In genomic region chr3:124207873-124208473, GRCh38 we compare ENCODE assay signal across 11 cellular contexts.
A peak's percentile ranks its signal among the peaks of the same experiment; 100 is the strongest.
DNase-seq lines count a peak whose midpoint lies in the region; ATAC-seq, FAIRE-seq and TF ChIP-seq lines count a peak whose summit lies in the region.
"Had no signal": no experiment of that assay in that cellular context is flagged by ENCODE, and none has a peak within 500 bp of the region (broad histone marks: within the 10 kb centered on the region; RNA-seq: fewer than 3 reads in every experiment).

No MANE protein-coding gene starts in this region.

- peaks cover 16% of the 10 kb centered on the region for H3K4me1 Mint-ChIP-seq in astrocyte (ENCODE audit: low read depth, unreplicated experiment)

- no peak overlapping the region for H3K4me3 ChIP-seq in astrocyte (ENCODE audit: insufficient read depth, low read depth, low read length)
- H3K4me3 ChIP-seq: right atrium auricular region had no signal

- no peaks in the 10 kb centered on the region for H3K9me3 ChIP-seq in astrocyte (ENCODE audit: insufficient read depth, low read depth, low read length)
- H3K9me3 ChIP-seq: right atrium auricular region had no signal

- H3K27me3 ChIP-seq in astrocyte (ENCODE audit: insufficient read depth, low read length), result no peaks in the 10 kb centered on the region
- H3K27me3 ChIP-seq: right atrium auricular region had no signal

- H3K9me3 Mint-ChIP-seq in astrocyte (ENCODE audit: unreplicated experiment), result no peaks in the 10 kb centered on the region

- ATAC-seq in GM18867 (IDR thresholded peaks at IDR 0.05; ENCODE audit: unreplicated experiment) (peak; percentile 86), GM21423 (IDR thresholded peaks at IDR 0.05; ENCODE audit: unreplicated experiment) (peak; percentile 90), HG02970 (IDR thresholded peaks at IDR 0.05; ENCODE audit: low FRiP score, unreplicated experiment) (peak; percentile 48), left colon (no peak), sciatic nerve (no peak)

- H3K9ac ChIP-seq in astrocyte (ENCODE audit: low read length), result no peak overlapping the region

- H4K20me1 ChIP-seq in astrocyte (ENCODE audit: insufficient read depth, low read length), result peaks cover 16% of the 10 kb centered on the region

- H3K27me3 Mint-ChIP-seq in astrocyte (ENCODE audit: low read depth, unreplicated experiment), result peaks cover 3% of the 10 kb centered on the region

- H3K27ac Mint-ChIP-seq in astrocyte (ENCODE audit: unreplicated experiment), result peak overlapping the region; percentile 3

- DNase-seq in astrocyte (ENCODE audit: low read depth) (no peak), left colon (no peak), RPMI8226 (no peak), DMS 273 (lab: John Stamatoyannopoulos, UW; ENCODE audit: unreplicated experiment) (no peak), sciatic nerve (ENCODE audit: low spot score) (no peak)
- DNase-seq: activated CD8-positive, alpha-beta memory T cell treated with anti-CD3 and anti-CD28 coated beads, Interleukin-2, amount 50 U/mL, for 48 hours; SHP77 treated with DMSO at 0.1 percent for 48 hours had no signal

- H3K36me3 Mint-ChIP-seq in astrocyte (ENCODE audit: low read depth, unreplicated experiment), result peaks cover 1% of the 10 kb centered on the region

- no peak overlapping the region for H3K4me2 ChIP-seq in astrocyte (ENCODE audit: low read length)

- FAIRE-seq in astrocyte (lab: Jason Lieb, UNC), result no peak

- intact Hi-C loops in left colon (cut with DNase I, micrococcal nuclease) (no loop called here), sciatic nerve (cut with DNase I) (no loop called here)

- H2AFZ ChIP-seq in astrocyte (ENCODE audit: low read depth, low read length), result no peak overlapping the region

- H3K79me2 ChIP-seq in astrocyte (ENCODE audit: insufficient read depth, low read length), result no peaks in the 10 kb centered on the region

- TF ChIP-seq CTCF in astrocyte (IDR thresholded peaks at IDR 0.05; ENCODE audit: insufficient read depth, low read depth, low read length), result no peak

- H3K36me3 ChIP-seq in astrocyte (ENCODE audit: insufficient read depth, low read length), result no peaks in the 10 kb centered on the region
- H3K36me3 ChIP-seq: right atrium auricular region had no signal

- H3K27ac ChIP-seq in astrocyte (ENCODE audit: low read depth, low read length), result no peak overlapping the region
- H3K27ac ChIP-seq: right atrium auricular region had no signal

- H3K4me3 Mint-ChIP-seq in astrocyte (ENCODE audit: unreplicated experiment), result no peak overlapping the region

- no peaks in the 10 kb centered on the region for H3K4me1 ChIP-seq in astrocyte (ENCODE audit: insufficient read depth, low read length)

Comparison
In these comparisons a context has a peak if more than half of its experiments do, and no peak if none do; other contexts are left out.
1. ATAC-seq: peak in GM18867 (single experiment), GM21423 (single experiment) and HG02970 (single experiment); none in left colon (single experiment) and sciatic nerve (single experiment).